In genomic region chr13:27979001-27979643, GRCh38 we compare ENCODE assay signal across 1 cellular context.
A peak's percentile ranks its signal among the peaks of the same experiment; 100 is the strongest.
TF ChIP-seq lines count a peak whose summit lies in the region.

No MANE protein-coding gene starts in this region.

TF ChIP-seq in endothelial cell of umbilical vein, 7 proteins besides CTCF, POLR2A, EP300 and RAD21:
- TF ChIP-seq FOS (IDR thresholded peaks at IDR 0.05; ENCODE audit: borderline replicate concordance, insufficient read depth, low read length) (no peak), EZH2 (IDR thresholded peaks at IDR 0.05; ENCODE audit: borderline replicate concordance, low read depth, low read length, severe bottlenecking) (peak; percentile 64)
